ENCODE assay signal across 31 cellular contexts in genomic region chr1:23477359-23478144, GRCh38. TPM values are rescaled to one million over a fixed set of nuclear protein-coding genes. Genes with fewer than 3 reads are reported as not detected.
A peak's percentile ranks its signal among the peaks of the same experiment; 100 is the strongest.
DNase-seq lines count a peak whose midpoint lies in the region; ATAC-seq and TF ChIP-seq lines count a peak whose summit lies in the region.
"Had no signal": no experiment of that assay in that cellular context is flagged by ENCODE, and none has a peak within 500 bp of the region (broad histone marks: within the 10 kb centered on the region; RNA-seq: fewer than 3 reads in every experiment).

No MANE protein-coding gene starts in this region.

- DNase-seq in HPDE6-E6E7 (ENCODE audit: extremely low spot score) (peak; percentile 59), glutamatergic neuron (no peak), trophoblast cell (peak; percentile 97 to 99), GM03348 (ENCODE audit: low spot score) (no peak), NCI-H2227 (lab: John Stamatoyannopoulos, UW; ENCODE audit: unreplicated experiment) (no peak)
- DNase-seq in activated CD4-positive, alpha-beta T cell treated with anti-CD3 and anti-CD28 coated beads for 36 hours, result no peak
- DNase-seq: activated CD4-positive, alpha-beta T cell treated with anti-CD3 and anti-CD28 coated beads, Interleukin-2, amount 10 ng/mL, durations not matched to agents 24 days and 14 days; activated effector memory CD4-positive, alpha-beta T cell treated with anti-CD3 and anti-CD28 coated beads, Interleukin-2, amount 50 U/mL, for 16 hours; activated naive CD8-positive, alpha-beta T cell treated with anti-CD3 and anti-CD28 coated beads, Interleukin-2, amount 10 ng/mL, durations not matched to agents 7 days and 5 days; activated T-cell treated with anti-CD3 and anti-CD28 coated beads, Interleukin-2, amount 50 U/mL, for 1 hour; COR-L47; DMS79 treated with DMSO at 0.1 percent for 48 hours; esophagus squamous epithelium; hypothalamus; mucosa of descending colon; NCI-H1092; NCI-H1694 treated with DMSO at 0.1 percent for 48 hours; NCI-H2171; NCI-H526; stimulated activated naive CD4-positive, alpha-beta T cell had no signal

- H2BK5ac ChIP-seq in trophoblast cell (ENCODE audit: low read depth, low read length, poor library complexity), result no peak overlapping the region

- peak overlapping the region; percentile 41 for H2AK5ac ChIP-seq in trophoblast cell (ENCODE audit: low read length)

- peak overlapping the region; percentile 16 for H3K4me3 Mint-ChIP-seq in glutamatergic neuron (ENCODE audit: unreplicated experiment)
- no peak overlapping the region for H3K4me3 Mint-ChIP-seq in activated CD4-positive, alpha-beta T cell treated with anti-CD3 and anti-CD28 coated beads for 36 hours
- H3K4me3 Mint-ChIP-seq: activated CD4-positive, alpha-beta T cell treated with anti-CD3 and anti-CD28 coated beads, Interleukin-2, amount 10 ng/mL, durations not matched to agents 24 days and 14 days; activated naive CD8-positive, alpha-beta T cell treated with anti-CD3 and anti-CD28 coated beads, Interleukin-2, amount 10 ng/mL, durations not matched to agents 7 days and 5 days; central memory CD8-positive, alpha-beta T cell; dendritic cell treated with granulocyte-macrophage colony-stimulating factor and Interleukin-4, amounts not matched to agents 40 ng/mL and 50 ng/mL, for 4 days; nephron; T-helper 1 cell treated with Interleukin-12 subunit alpha and Interleukin-12 subunit beta and Interleukin-4 antibody, amounts not matched to agents 30 μg/mL and 1 μg/mL, for 36 hours had no signal

- no peaks in the 10 kb centered on the region for H3K36me3 ChIP-seq in trophoblast cell (ENCODE audit: control insufficient read depth in 1 of 2, insufficient read depth in 2 of 2, low read length in 2 of 2)
- H3K36me3 ChIP-seq: BLaER1 treated with 17β-estradiol and CSF1 and Interleukin-3, amounts not matched to agents 10 nM and 100 nM; esophagus squamous epithelium; gastroesophageal sphincter; suprapubic skin had no signal

- H3K18ac ChIP-seq in trophoblast cell (ENCODE audit: low read length), result no peak overlapping the region

- ATAC-seq in activated CD4-positive, alpha-beta T cell treated with anti-CD3 and anti-CD28 coated beads for 36 hours, result no peak
- no peak for ATAC-seq in GM18909 (IDR thresholded peaks at IDR 0.05; ENCODE audit: poor library complexity, unreplicated experiment)
- ATAC-seq: gastroesophageal sphincter, mucosa of descending colon had no signal

- H4K8ac ChIP-seq in trophoblast cell (ENCODE audit: low read depth, low read length), result no peak overlapping the region

- no peak overlapping the region for H4K91ac ChIP-seq in trophoblast cell (ENCODE audit: low read depth, low read length)

- no peak overlapping the region for H3K4me3 ChIP-seq in trophoblast cell (ENCODE audit: low read depth, low read length)
- H3K4me3 ChIP-seq: BLaER1 treated with 17β-estradiol and CSF1 and Interleukin-3, amounts not matched to agents 10 nM and 100 nM; esophagus squamous epithelium; gastroesophageal sphincter; lung; mucosa of descending colon; suprapubic skin had no signal

- H3K4ac ChIP-seq in trophoblast cell (ENCODE audit: low read depth, low read length), result no peak overlapping the region

- H3K9me3 Mint-ChIP-seq in glutamatergic neuron (ENCODE audit: unreplicated experiment), result no peaks in the 10 kb centered on the region
- no peaks in the 10 kb centered on the region for H3K9me3 Mint-ChIP-seq in activated CD4-positive, alpha-beta T cell treated with anti-CD3 and anti-CD28 coated beads for 36 hours (ENCODE audit: low read depth)
- H3K9me3 Mint-ChIP-seq: activated CD4-positive, alpha-beta T cell treated with anti-CD3 and anti-CD28 coated beads, Interleukin-2, amount 10 ng/mL, durations not matched to agents 24 days and 14 days; activated naive CD8-positive, alpha-beta T cell treated with anti-CD3 and anti-CD28 coated beads, Interleukin-2, amount 10 ng/mL, durations not matched to agents 7 days and 5 days; central memory CD8-positive, alpha-beta T cell; dendritic cell treated with granulocyte-macrophage colony-stimulating factor and Interleukin-4, amounts not matched to agents 40 ng/mL and 50 ng/mL, for 4 days; nephron; T-helper 1 cell treated with Interleukin-12 subunit alpha and Interleukin-12 subunit beta and Interleukin-4 antibody, amounts not matched to agents 30 μg/mL and 1 μg/mL, for 36 hours had no signal

- no peaks in the 10 kb centered on the region for H3K79me1 ChIP-seq in trophoblast cell (ENCODE audit: low read length)

- H3K27ac ChIP-seq in VCaP (peak overlapping the region; percentile 71), trophoblast cell (ENCODE audit: low read depth, low read length) (no peak overlapping the region)
- H3K27ac ChIP-seq: BLaER1 treated with 17β-estradiol and CSF1 and Interleukin-3, amounts not matched to agents 10 nM and 100 nM; esophagus squamous epithelium; parathyroid adenoma had no signal

- no peak overlapping the region for H2BK12ac ChIP-seq in trophoblast cell (ENCODE audit: low read length)

- H3K4me1 ChIP-seq in trophoblast cell (ENCODE audit: control insufficient read depth in 1 of 2, insufficient read depth in 2 of 2, low read length in 2 of 2), result peaks cover 0 to 18% of the 10 kb centered on the region in 2 experiments

- H3K27me3 Mint-ChIP-seq in glutamatergic neuron (ENCODE audit: unreplicated experiment), result peaks cover 3% of the 10 kb centered on the region
- peaks cover 18% of the 10 kb centered on the region for H3K27me3 Mint-ChIP-seq in activated CD4-positive, alpha-beta T cell treated with anti-CD3 and anti-CD28 coated beads for 36 hours

- WGBS in trophoblast cell (ENCODE audit: extremely low coverage, insufficient coverage, insufficient read length), result no CpG with 5 or more reads among the region's 10 CpGs

- H3K36me3 Mint-ChIP-seq in glutamatergic neuron (ENCODE audit: unreplicated experiment), result no peaks in the 10 kb centered on the region
- no peaks in the 10 kb centered on the region for H3K36me3 Mint-ChIP-seq in activated CD4-positive, alpha-beta T cell treated with anti-CD3 and anti-CD28 coated beads for 36 hours (ENCODE audit: low read depth)
- H3K36me3 Mint-ChIP-seq: activated naive CD8-positive, alpha-beta T cell treated with anti-CD3 and anti-CD28 coated beads, Interleukin-2, amount 10 ng/mL, durations not matched to agents 7 days and 5 days had no signal

- H2BK120ac ChIP-seq in trophoblast cell (ENCODE audit: insufficient read depth, low read length, poor library complexity), result no peak overlapping the region

- H3K9ac ChIP-seq in trophoblast cell (ENCODE audit: low read length), result no peak overlapping the region
- H3K9ac ChIP-seq: BLaER1 treated with 17β-estradiol and CSF1 and Interleukin-3, amounts not matched to agents 10 nM and 100 nM; parathyroid adenoma had no signal

- H3K27ac Mint-ChIP-seq in glutamatergic neuron (ENCODE audit: unreplicated experiment), result no peak overlapping the region
- H3K27ac Mint-ChIP-seq in activated CD4-positive, alpha-beta T cell treated with anti-CD3 and anti-CD28 coated beads for 36 hours, result no peak overlapping the region
- H3K27ac Mint-ChIP-seq: activated CD4-positive, alpha-beta T cell treated with anti-CD3 and anti-CD28 coated beads, Interleukin-2, amount 10 ng/mL, durations not matched to agents 24 days and 14 days; activated naive CD8-positive, alpha-beta T cell treated with anti-CD3 and anti-CD28 coated beads, Interleukin-2, amount 10 ng/mL, durations not matched to agents 7 days and 5 days; dendritic cell treated with granulocyte-macrophage colony-stimulating factor and Interleukin-4, amounts not matched to agents 40 ng/mL and 50 ng/mL, for 4 days; T-helper 1 cell treated with Interleukin-12 subunit alpha and Interleukin-12 subunit beta and Interleukin-4 antibody, amounts not matched to agents 30 μg/mL and 1 μg/mL, for 36 hours had no signal

- TF ChIP-seq CTCF in VCaP (conservative IDR thresholded peaks at IDR 0.05) (no peak), glutamatergic neuron (IDR thresholded peaks at IDR 0.05; ENCODE audit: partially characterized antibody, unreplicated experiment) (no peak)

- CTCF ChIA-PET in activated CD4-positive, alpha-beta T cell treated with anti-CD3 and anti-CD28 coated beads for 36 hours (lab: Charles Lee), result no interaction called here

- no peaks in the 10 kb centered on the region for H3K9me3 ChIP-seq in trophoblast cell (ENCODE audit: insufficient read depth, low read depth, low read length)
- H3K9me3 ChIP-seq: BLaER1 treated with 17β-estradiol and CSF1 and Interleukin-3, amounts not matched to agents 10 nM and 100 nM; esophagus squamous epithelium; gastroesophageal sphincter; mucosa of descending colon; suprapubic skin had no signal

- H3K4me1 Mint-ChIP-seq in glutamatergic neuron (ENCODE audit: low read depth, unreplicated experiment), result peaks cover 9% of the 10 kb centered on the region
- peaks cover 5% of the 10 kb centered on the region for H3K4me1 Mint-ChIP-seq in activated CD4-positive, alpha-beta T cell treated with anti-CD3 and anti-CD28 coated beads for 36 hours
- H3K4me1 Mint-ChIP-seq: activated naive CD8-positive, alpha-beta T cell treated with anti-CD3 and anti-CD28 coated beads, Interleukin-2, amount 10 ng/mL, durations not matched to agents 7 days and 5 days; central memory CD8-positive, alpha-beta T cell had no signal

- H2AFZ ChIP-seq in trophoblast cell (ENCODE audit: insufficient read depth, low read length, poor library complexity), result no peak overlapping the region
- H2AFZ ChIP-seq: parathyroid adenoma had no signal

- no peak overlapping the region for H4K12ac ChIP-seq in trophoblast cell (ENCODE audit: low read depth, low read length)

- H3K14ac ChIP-seq in trophoblast cell (ENCODE audit: low read length), result no peak overlapping the region

- H3K27me3 ChIP-seq in trophoblast cell (ENCODE audit: insufficient read depth, low read length), result no peaks in the 10 kb centered on the region
- H3K27me3 ChIP-seq: esophagus squamous epithelium, gastroesophageal sphincter, suprapubic skin had no signal

- POLR2A ChIA-PET in activated CD4-positive, alpha-beta T cell treated with anti-CD3 and anti-CD28 coated beads for 36 hours (lab: Charles Lee), result no interaction called here

- no peaks in the 10 kb centered on the region for H3K79me2 ChIP-seq in trophoblast cell (ENCODE audit: control insufficient read depth, insufficient read depth, low read length, poor library complexity)

- intact Hi-C loops in activated CD4-positive, alpha-beta T cell treated with anti-CD3 and anti-CD28 coated beads for 36 hours (cut with DNase I, micrococcal nuclease), result no loop called here

- no peak overlapping the region for H3K4me2 ChIP-seq in trophoblast cell (ENCODE audit: low read length)
- H3K4me2 ChIP-seq: BLaER1 treated with 17β-estradiol and CSF1 and Interleukin-3, amounts not matched to agents 10 nM and 100 nM had no signal

- H3K23ac ChIP-seq in trophoblast cell (ENCODE audit: low read length), result no peak overlapping the region

RNA-seq across cellular contexts. Expression of gene ASAP3, which starts 6.4 kb away (rescaled TPM):
- 53.5 TPM for total RNA-seq in glutamatergic neuron (ENCODE audit: unreplicated experiment)
- polyA plus RNA-seq in trophoblast cell (2013), result 12.8 and 13.6 TPM in 2 replicates
- under 1 TPM; 0.37 to 0.57 TPM for total RNA-seq in activated CD4-positive, alpha-beta T cell treated with anti-CD3 and anti-CD28 coated beads for 36 hours

RNA-seq across cellular contexts. Expression of gene TCEA3, which starts 53.0 kb away (rescaled TPM):
- total RNA-seq in glutamatergic neuron (ENCODE audit: unreplicated experiment), result 0.83 TPM
- polyA plus RNA-seq in trophoblast cell (2013), result 0.56 and 0.59 TPM in 2 replicates
- total RNA-seq in activated CD4-positive, alpha-beta T cell treated with anti-CD3 and anti-CD28 coated beads for 36 hours, result 1 to 10 TPM; 5.5 to 6.8 TPM

RNA-seq across cellular contexts. Expression of gene E2F2, which starts 53.5 kb away (rescaled TPM):
- total RNA-seq in glutamatergic neuron (ENCODE audit: unreplicated experiment), result 5.4 TPM
- 1.2 and 1.3 TPM in 2 replicates for polyA plus RNA-seq in trophoblast cell (2013)
- 10 to 100 TPM; 25.0 to 32.0 TPM for total RNA-seq in activated CD4-positive, alpha-beta T cell treated with anti-CD3 and anti-CD28 coated beads for 36 hours

Comparison
In these comparisons a context has a peak if more than half of its experiments do, and no peak if none do; other contexts are left out.
1. DNase-seq: peak in HPDE6-E6E7 (single experiment) and trophoblast cell (2 of 2); none in glutamatergic neuron (single experiment), GM03348 (single experiment), activated CD4-positive, alpha-beta T cell treated with anti-CD3 and anti-CD28 coated beads for 36 hours (single experiment) and NCI-H2227 (single experiment).
2. RNA of gene ASAP3, which starts 6.4 kb away (total RNA-seq): 53.5 TPM in glutamatergic neuron (single experiment); 0.37 to 0.57 TPM in activated CD4-positive, alpha-beta T cell treated with anti-CD3 and anti-CD28 coated beads for 36 hours; every median in the first group is over 10 times any median in the second.